Comparison of ENCODE assay signal across 12 cellular contexts in the genomic region with DNA sequence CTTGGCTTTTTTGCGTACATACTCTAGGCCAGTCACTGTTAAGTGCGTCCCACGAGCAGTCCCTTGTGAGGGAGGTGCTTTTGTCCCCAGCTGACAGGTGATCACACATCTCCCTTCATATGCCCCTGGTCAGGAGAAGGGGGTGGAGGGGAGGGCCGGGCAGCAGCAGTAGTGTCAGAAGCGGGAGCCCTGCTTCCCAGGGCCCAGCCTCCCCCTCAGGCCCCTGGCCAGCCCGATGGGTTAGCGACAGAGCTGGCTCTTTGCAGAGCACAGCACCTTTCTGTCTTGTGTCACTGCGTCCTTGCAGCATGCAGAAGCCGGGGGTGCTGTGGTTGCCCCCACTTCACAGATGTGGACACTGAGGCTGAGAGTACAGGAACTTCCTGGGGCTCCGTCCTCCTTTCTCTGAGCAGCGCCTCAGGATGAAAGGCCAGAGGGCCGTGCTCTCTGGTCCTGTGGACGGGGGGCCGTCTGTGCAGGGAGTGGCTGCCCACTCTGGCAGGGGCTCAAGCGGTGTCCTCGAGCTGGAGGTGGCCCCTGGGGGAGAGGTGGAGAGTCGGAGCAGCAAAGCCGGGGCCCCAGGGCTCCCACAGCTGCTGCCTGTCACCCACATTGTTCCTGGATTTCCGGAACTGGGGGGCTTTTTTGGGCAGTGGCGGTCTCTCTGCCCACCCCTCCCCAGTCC.
"Had no signal": no experiment of that assay in that cellular context is flagged by ENCODE, and none has a peak within 500 bp of the region (broad histone marks: within the 10 kb centered on the region; RNA-seq: fewer than 3 reads in every experiment).

No MANE protein-coding gene starts in this region.

- H3K36me3 ChIP-seq: cardiac muscle cell, uterus had no signal

- H3K9me3 ChIP-seq: left ventricle myocardium inferior, tibial artery, uterus had no signal

- ATAC-seq: activated CD4-positive, CD25-positive, alpha-beta regulatory T cell treated with anti-CD3 and anti-CD28 coated beads, Interleukin-2, amount 50 U/mL, for 24 hours; stimulated activated naive B cell treated with anti-CD40 and anti-IgM and Interleukin-4, amounts not matched to agents 10 μg/mL and 1 μg/mL and 100 μg/mL, for 72 hours had no signal

- H3K4me3 ChIP-seq: cardiac muscle cell, left ventricle myocardium inferior, tibial artery, uterus had no signal

- H3K27ac ChIP-seq: parathyroid adenoma, tibial artery, uterus had no signal

- H3K27me3 ChIP-seq: cardiac muscle cell, dorsolateral prefrontal cortex, tibial artery, uterus had no signal

- DNase-seq: activated naive CD4-positive, alpha-beta T cell treated with anti-CD3 and anti-CD28 coated beads, Interleukin-2, amount 10 ng/mL, durations not matched to agents 7 days and 5 days; erythroblast; islet precursor cell; left ventricle myocardium inferior; stimulated activated CD4-positive, alpha-beta T cell treated with anti-CD3 and anti-CD28 coated beads, Interleukin-4, amount 100 ng/mL, for 1 hour; stimulated activated naive B cell treated with anti-CD40 and anti-IgM and Interleukin-4, amounts not matched to agents 10 μg/mL and 1 μg/mL and 100 μg/mL, for 72 hours; tibial artery; uterus had no signal
